14 cellular contexts compared by ENCODE assay signal in the genomic region with DNA sequence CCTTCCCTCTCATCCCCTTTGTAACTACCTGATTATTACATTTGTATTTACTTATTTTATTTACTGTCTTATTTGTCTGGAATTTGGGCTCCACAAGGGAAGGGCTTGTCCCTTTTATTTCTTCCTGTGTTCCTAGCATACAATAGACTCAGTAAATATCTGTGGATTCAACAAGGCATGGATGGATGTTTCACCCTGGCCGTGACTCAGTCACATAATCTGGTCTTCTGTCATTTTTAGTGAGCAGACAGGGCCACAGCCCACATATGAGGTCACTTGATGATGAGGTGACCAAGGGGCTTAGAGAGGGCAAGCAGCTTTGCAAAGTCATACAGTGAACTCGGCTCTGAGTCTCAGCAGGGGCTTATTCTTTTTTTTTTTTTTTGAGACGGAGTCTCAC. TPM values are rescaled to one million over a fixed set of nuclear protein-coding genes. Genes with fewer than 3 reads are reported as not detected.
DNase-seq lines count a peak whose midpoint lies in the region; ATAC-seq, FAIRE-seq and TF ChIP-seq lines count a peak whose summit lies in the region.
"Had no signal": no experiment of that assay in that cellular context is flagged by ENCODE, and none has a peak within 500 bp of the region (broad histone marks: within the 10 kb centered on the region; RNA-seq: fewer than 3 reads in every experiment).

No MANE protein-coding gene starts in this region.

- H3K4me3 ChIP-seq in iPS-18a (ENCODE audit: low read length): no peak overlapping the region
- H3K4me3 ChIP-seq in smooth muscle cell: no peak overlapping the region

- peaks cover 16% of the 10 kb centered on the region for H3F3A ChIP-seq in smooth muscle cell (ENCODE audit: low read depth)

- no peak for FAIRE-seq in GM12891 (lab: Jason Lieb, UNC)
- FAIRE-seq: frontal cortex, GM19239 had no signal

- no peaks in the 10 kb centered on the region for H3K9me3 ChIP-seq in iPS-18a (ENCODE audit: control insufficient read depth, low read depth, low read length)
- H3K9me3 ChIP-seq in smooth muscle cell (replicated peaks; ENCODE audit: low read depth): no peaks in the 10 kb centered on the region

- H3K36me3 ChIP-seq in iPS-18a (ENCODE audit: control insufficient read depth, low read depth, low read length): no peaks in the 10 kb centered on the region
- no peaks in the 10 kb centered on the region for H3K36me3 ChIP-seq in smooth muscle cell (ENCODE audit: low read depth)

- H3K79me2 ChIP-seq in smooth muscle cell (ENCODE audit: low read depth): no peaks in the 10 kb centered on the region
- H3K79me2 ChIP-seq: parathyroid adenoma had no signal

- peak overlapping the region; percentile 37 for H3K9ac ChIP-seq in iPS-18a (ENCODE audit: low read length)
- peak overlapping the region; percentile 84 for H3K9ac ChIP-seq in smooth muscle cell (ENCODE audit: low read depth)
- H3K9ac ChIP-seq: parathyroid adenoma had no signal

- ATAC-seq in HG03469 (IDR thresholded peaks at IDR 0.05; ENCODE audit: unreplicated experiment): no peak

- DNase-seq in HT1080 (ENCODE audit: low read depth): peak; percentile 27
- DNase-seq in amniotic epithelial cell (ENCODE audit: low read depth): peak; percentile 64
- no peak for DNase-seq in smooth muscle cell (lab: John Stamatoyannopoulos, UW; ENCODE audit: unreplicated experiment)
- DNase-seq in activated effector memory CD4-positive, alpha-beta T cell treated with anti-CD3 and anti-CD28 coated beads, Interleukin-2, amount 50 U/mL, for 16 hours: no peak
- no peak for DNase-seq in GM12891 (ENCODE audit: insufficient read length, low spot score)
- DNase-seq in anterior cingulate cortex (lab: John Stamatoyannopoulos, UW): no peak
- DNase-seq: activated CD4-positive, alpha-beta T cell treated with anti-CD3 and anti-CD28 coated beads for 1 hour; activated naive CD4-positive, alpha-beta T cell treated with anti-CD3 and anti-CD28 coated beads for 36 hours; Kasumi-1 had no signal

- no peak for TF ChIP-seq CTCF in smooth muscle cell (IDR thresholded peaks at IDR 0.05; ENCODE audit: borderline replicate concordance, insufficient read depth, poor library complexity, severe bottlenecking)

- no peaks in the 10 kb centered on the region for H4K20me1 ChIP-seq in smooth muscle cell (ENCODE audit: low read depth)

- peak overlapping the region; percentile 34 for H3K4me2 ChIP-seq in smooth muscle cell

- H3K4me1 ChIP-seq in iPS-18a (ENCODE audit: control insufficient read depth, low read depth, low read length) (peaks cover 38% of the 10 kb centered on the region), smooth muscle cell (ENCODE audit: low read depth) (peaks cover 26% of the 10 kb centered on the region)
- H3K4me1 ChIP-seq: parathyroid adenoma had no signal

- no peak for TF ChIP-seq POLR2A in GM12891 (IDR thresholded peaks at IDR 0.05; ENCODE audit: low read depth, low read length)

- no peaks in the 10 kb centered on the region for H3K27me3 ChIP-seq in iPS-18a (ENCODE audit: control insufficient read depth, insufficient read depth, low read length)
- no peaks in the 10 kb centered on the region for H3K27me3 ChIP-seq in smooth muscle cell (ENCODE audit: low read depth)

- peak overlapping the region; percentile 47 for H2AFZ ChIP-seq in smooth muscle cell (ENCODE audit: low read depth)
- H2AFZ ChIP-seq: parathyroid adenoma had no signal

- H3K27ac ChIP-seq in iPS-18a (ENCODE audit: low read length): peak overlapping the region; percentile 19
- H3K27ac ChIP-seq in smooth muscle cell (ENCODE audit: low read depth): peak overlapping the region; percentile 99
- H3K27ac ChIP-seq: parathyroid adenoma had no signal

- WGBS in smooth muscle cell (ENCODE audit: low lambda C conversion rate): 25% methylated on average over 3 of the region's 3 CpGs

TF ChIP-seq in GM12891, 5 proteins besides CTCF, POLR2A, EP300 and RAD21:
- no peak for TF ChIP-seq POU2F2 (IDR thresholded peaks at IDR 0.05; ENCODE audit: low read depth, low read length)
- TF ChIP-seq SPI1 (IDR thresholded peaks at IDR 0.05; ENCODE audit: low read depth, low read length): no peak
- no peak for TF ChIP-seq PAX5 (IDR thresholded peaks at IDR 0.05; ENCODE audit: insufficient read depth, low read length, severe bottlenecking)
- no peak for TF ChIP-seq TAF1 (IDR thresholded peaks at IDR 0.05; ENCODE audit: low read depth, low read length)
- no peak for TF ChIP-seq POLR2AphosphoS5 (IDR thresholded peaks at IDR 0.05; ENCODE audit: low read depth, low read length)

RNA-seq across cellular contexts. Expression of gene DAG1, which starts 7.8 kb away (rescaled TPM):
- 41.4 and 48.1 TPM in 2 replicates for total RNA-seq in HT1080 (2014; rRNA removed; shearing (Covaris generic))
- polyA plus RNA-seq in HT1080 (2015; cell fraction: cytosol; rRNA removed): 32.5 and 37.7 TPM in 2 replicates
- 57.1 and 63.5 TPM in 2 replicates for polyA plus RNA-seq in HT1080 (2015; cell fraction: nucleus; rRNA removed)
- total RNA-seq in smooth muscle cell: 61.6 and 65.2 TPM in 2 replicates
- 32.1 and 53.0 TPM in 2 replicates for polyA plus RNA-seq in smooth muscle cell
- 4.3 TPM for polyA plus RNA-seq in GM12891 (2012; ENCODE audit: low read depth, missing spikeins)

RNA-seq across cellular contexts. Expression of gene NICN1, which starts 33.1 kb away (rescaled TPM):
- 4.0 and 4.6 TPM in 2 replicates for total RNA-seq in HT1080 (2014; rRNA removed; shearing (Covaris generic))
- 5.1 and 5.3 TPM in 2 replicates for polyA plus RNA-seq in HT1080 (2015; cell fraction: cytosol; rRNA removed)
- polyA plus RNA-seq in HT1080 (2015; cell fraction: nucleus; rRNA removed): 26.9 and 32.5 TPM in 2 replicates
- 3.9 TPM in 2 replicates for total RNA-seq in smooth muscle cell
- 4.5 and 4.6 TPM in 2 replicates for polyA plus RNA-seq in smooth muscle cell
- polyA plus RNA-seq in GM12891 (2012; ENCODE audit: low read depth, missing spikeins): 15.1 TPM

RNA-seq across cellular contexts. Expression of gene AMT, which starts 39.9 kb away (rescaled TPM):
- total RNA-seq in HT1080 (2014; rRNA removed; shearing (Covaris generic)): 0.58 and 1.0 TPM in 2 replicates
- 0.27 and 0.47 TPM in 2 replicates for polyA plus RNA-seq in HT1080 (2015; cell fraction: cytosol; rRNA removed)
- 14.8 and 18.1 TPM in 2 replicates for polyA plus RNA-seq in HT1080 (2015; cell fraction: nucleus; rRNA removed)
- 10.9 and 16.1 TPM in 2 replicates for total RNA-seq in smooth muscle cell
- polyA plus RNA-seq in smooth muscle cell: 19.3 and 21.6 TPM in 2 replicates
- polyA plus RNA-seq in GM12891 (2012; ENCODE audit: low read depth, missing spikeins): 4.5 TPM

RNA-seq across cellular contexts. Expression of gene TCTA, which starts 50.0 kb away (rescaled TPM):
- 22.9 and 29.8 TPM in 2 replicates for total RNA-seq in HT1080 (2014; rRNA removed; shearing (Covaris generic))
- polyA plus RNA-seq in HT1080 (2015; cell fraction: cytosol; rRNA removed): 34.1 and 37.5 TPM in 2 replicates
- 18.3 and 18.4 TPM in 2 replicates for polyA plus RNA-seq in HT1080 (2015; cell fraction: nucleus; rRNA removed)
- 4.3 and 11.0 TPM in 2 replicates for total RNA-seq in smooth muscle cell
- 12.8 and 13.6 TPM in 2 replicates for polyA plus RNA-seq in smooth muscle cell
- polyA plus RNA-seq in GM12891 (2012; ENCODE audit: low read depth, missing spikeins): 17.7 TPM

RNA-seq across cellular contexts. Expression of gene RHOA, which starts 50.4 kb away (rescaled TPM):
- total RNA-seq in HT1080 (2014; rRNA removed; shearing (Covaris generic)): 305 and 426 TPM in 2 replicates
- polyA plus RNA-seq in HT1080 (2015; cell fraction: cytosol; rRNA removed): 637 and 753 TPM in 2 replicates
- polyA plus RNA-seq in HT1080 (2015; cell fraction: nucleus; rRNA removed): 376 and 424 TPM in 2 replicates
- 530 and 556 TPM in 2 replicates for total RNA-seq in smooth muscle cell
- 440 and 447 TPM in 2 replicates for polyA plus RNA-seq in smooth muscle cell
- polyA plus RNA-seq in GM12891 (2012; ENCODE audit: low read depth, missing spikeins): 379 TPM

Comparison
In these comparisons a context has a peak if more than half of its experiments do, and no peak if none do; other contexts are left out.
1. DNase-seq: peak in HT1080 (single experiment) and amniotic epithelial cell (single experiment); none in smooth muscle cell (single experiment), activated effector memory CD4-positive, alpha-beta T cell treated with anti-CD3 and anti-CD28 coated beads, Interleukin-2, amount 50 U/mL, for 16 hours (single experiment), GM12891 (single experiment) and anterior cingulate cortex (0 of 58).